Comparison of ENCODE assay signal across 9 cellular contexts in genomic region chr16:24988137-24988535, GRCh38. TPM values are rescaled to one million over a fixed set of nuclear protein-coding genes. Genes with fewer than 3 reads are reported as not detected.
DNase-seq lines count a peak whose midpoint lies in the region; ATAC-seq and TF ChIP-seq lines count a peak whose summit lies in the region.
"Had no signal": no experiment of that assay in that cellular context is flagged by ENCODE, and none has a peak within 500 bp of the region (broad histone marks: within the 10 kb centered on the region; RNA-seq: fewer than 3 reads in every experiment).

No MANE protein-coding gene starts in this region.

- no peak overlapping the region; a peak in 1 of 22 replicates for H3K9ac ChIP-seq in BLaER1 treated with 17β-estradiol and CSF1 and Interleukin-3, amounts not matched to agents 10 nM and 100 nM
- no peak overlapping the region for H3K9ac ChIP-seq in endocrine pancreas (ENCODE audit: control insufficient read depth, insufficient read depth, low read length)

- peak overlapping the region; percentile 38 for H3K27ac Mint-ChIP-seq in progenitor cell of endocrine pancreas
- H3K27ac Mint-ChIP-seq in T-cell = no peak overlapping the region

- H3K36me3 ChIP-seq in BLaER1 treated with 17β-estradiol and CSF1 and Interleukin-3, amounts not matched to agents 10 nM and 100 nM = peaks cover 0 to 14% (median 3%) of the 10 kb centered on the region in 11 experiments; a peak in 7 of 22 replicates
- H3K36me3 ChIP-seq in Panc1 (ENCODE audit: control insufficient read depth, insufficient read depth, low read length) (no peaks in the 10 kb centered on the region), endocrine pancreas (ENCODE audit: control insufficient read depth, insufficient read depth, low read length) (no peaks in the 10 kb centered on the region)

- H3K4me1 Mint-ChIP-seq in progenitor cell of endocrine pancreas (ENCODE audit: low read depth) (peaks cover 46% of the 10 kb centered on the region), T-cell (peaks cover 83 to 92% (median 86%) of the 10 kb centered on the region in 3 donors)

- POLR2A ChIA-PET in Panc1 (lab: Charles Lee) (no interaction called here), T-cell (lab: Charles Lee) (no interaction called here)

- H3K4me3 Mint-ChIP-seq in progenitor cell of endocrine pancreas (ENCODE audit: low read depth) = no peak overlapping the region
- H3K4me3 Mint-ChIP-seq in T-cell = no peak overlapping the region

- peak overlapping the region in 8 of 11 experiments; percentile 61 to 84 (median 77); a peak in 14 of 22 replicates for H3K4me2 ChIP-seq in BLaER1 treated with 17β-estradiol and CSF1 and Interleukin-3, amounts not matched to agents 10 nM and 100 nM

- peak overlapping the region in 1 of 11 experiments; percentile 70; a peak in 1 of 22 replicates for H3K27ac ChIP-seq in BLaER1 treated with 17β-estradiol and CSF1 and Interleukin-3, amounts not matched to agents 10 nM and 100 nM
- peak overlapping the region; percentile 92 for H3K27ac ChIP-seq in Panc1 (ENCODE audit: low read length)

- TF ChIP-seq CTCF in Panc1 (IDR thresholded peaks at IDR 0.05) (no peak), progenitor cell of endocrine pancreas (IDR thresholded peaks at IDR 0.05; ENCODE audit: unreplicated experiment) (no peak)

- H4K20me1 ChIP-seq in BLaER1 treated with 17β-estradiol and CSF1 and Interleukin-3, amounts not matched to agents 10 nM and 100 nM = peaks cover 32 to 100% (median 89%) of the 10 kb centered on the region in 11 experiments; a peak in 21 of 22 replicates

- H3K4me1 ChIP-seq in BLaER1 treated with 17β-estradiol and CSF1 and Interleukin-3, amounts not matched to agents 10 nM and 100 nM = peaks cover 76 to 94% (median 79%) of the 10 kb centered on the region in 10 experiments
- peaks cover 95% of the 10 kb centered on the region for H3K4me1 ChIP-seq in Panc1 (ENCODE audit: control insufficient read depth, insufficient read depth, low read length)
- peaks cover 15% of the 10 kb centered on the region for H3K4me1 ChIP-seq in endocrine pancreas (ENCODE audit: control insufficient read depth, insufficient read depth, low read length)

- intact Hi-C loops in Panc1 (cut with micrococcal nuclease; ENCODE audit: unreplicated experiment) = no loop called here

- DNase-seq in Panc1 (ENCODE audit: low read depth, low spot score) = no peak
- DNase-seq in progenitor cell of endocrine pancreas (ENCODE audit: low spot score, unreplicated experiment) = no peak
- no peak for DNase-seq in T-cell
- no peak for DNase-seq in stimulated activated CD4-positive, alpha-beta T cell treated with anti-CD3 and anti-CD28 coated beads, Interleukin-2, amount 100 ng/mL, for 48 hours
- DNase-seq in amniotic stem cell (lab: John Stamatoyannopoulos, UW) = no peak
- DNase-seq: NCI-H2029 had no signal

- no peaks in the 10 kb centered on the region for H3K36me3 Mint-ChIP-seq in progenitor cell of endocrine pancreas (ENCODE audit: insufficient read depth)
- peaks cover 8% of the 10 kb centered on the region for H3K36me3 Mint-ChIP-seq in T-cell

- no peaks in the 10 kb centered on the region for H3K27me3 Mint-ChIP-seq in progenitor cell of endocrine pancreas
- H3K27me3 Mint-ChIP-seq in T-cell = no peaks in the 10 kb centered on the region

- H3K9me3 ChIP-seq in BLaER1 treated with 17β-estradiol and CSF1 and Interleukin-3, amounts not matched to agents 10 nM and 100 nM (replicated peaks in 1 of 11) = peaks cover 0 to 2% (median 0%) of the 10 kb centered on the region in 11 experiments; a peak in 2 of 22 replicates
- H3K9me3 ChIP-seq in Panc1 (ENCODE audit: control insufficient read depth, insufficient read depth, low read depth, low read length) = no peaks in the 10 kb centered on the region
- H3K9me3 ChIP-seq in endocrine pancreas (ENCODE audit: control insufficient read depth, low read length) = no peaks in the 10 kb centered on the region

- in situ Hi-C loops in Panc1 (cut with HindIII; ENCODE audit: low pct_unique_long_range_greater_than_20kb, low sequenced_read_pairs) = no loop called here

- no peaks in the 10 kb centered on the region for H3K27me3 ChIP-seq in BLaER1 treated with 17β-estradiol and CSF1 and Interleukin-3, amounts not matched to agents 10 nM and 100 nM
- H3K27me3 ChIP-seq in Panc1 (ENCODE audit: control insufficient read depth, insufficient read depth, low read length) (no peaks in the 10 kb centered on the region), endocrine pancreas (ENCODE audit: control insufficient read depth, insufficient read depth, low read length) (no peaks in the 10 kb centered on the region)

- no peak overlapping the region for H3K4me3 ChIP-seq in BLaER1 treated with 17β-estradiol and CSF1 and Interleukin-3, amounts not matched to agents 10 nM and 100 nM
- H3K4me3 ChIP-seq in Panc1 (ENCODE audit: low read depth in 2 of 2, low read length in 2 of 2) = peak overlapping the region in 1 of 2 experiments; percentile 46; a peak in 1 of 4 replicates
- peak overlapping the region; percentile 63 for H3K4me3 ChIP-seq in endocrine pancreas (ENCODE audit: control insufficient read depth, insufficient read depth, low read length)

- no peak for ATAC-seq in Panc1
- ATAC-seq in T-cell (replicated peaks in 1 of 4) = no peak
- ATAC-seq in GM21619 (IDR thresholded peaks at IDR 0.05; ENCODE audit: unreplicated experiment) = no peak

- H3K9me3 Mint-ChIP-seq in progenitor cell of endocrine pancreas (ENCODE audit: low read depth) (no peaks in the 10 kb centered on the region), T-cell (no peaks in the 10 kb centered on the region)

- CTCF ChIA-PET in Panc1 (lab: Charles Lee) = no interaction called here
- CTCF ChIA-PET in T-cell (lab: Charles Lee) = no interaction called here

- no TSS peak for BruUV-seq in Panc1 (replicated peaks; lab: Mats Ljungman, UMichigan)

RNA-seq across cellular contexts. Expression of gene ARHGAP17, which starts 27.0 kb away (rescaled TPM):
- 113 TPM for total RNA-seq in Panc1 (2021; ENCODE audit: unreplicated experiment)
- polyA plus RNA-seq in Panc1 (2012; ENCODE audit: insufficient read length) = 75.4 TPM
- total RNA-seq in progenitor cell of endocrine pancreas = 115 and 118 TPM in 2 replicates
- 10 to 100 TPM; 61.5 to 78.1 (median 72.5) TPM for total RNA-seq in T-cell
